ENCODE assay signal across 1 cellular context in genomic region chr12:6925543-6926279, GRCh38.
TF ChIP-seq lines count a peak whose summit lies in the region.

No MANE protein-coding gene starts in this region.

TF ChIP-seq in WTC11, 78 proteins besides CTCF, POLR2A, EP300 and RAD21 (continued from another document):
- TF ChIP-seq, protein P1, sequence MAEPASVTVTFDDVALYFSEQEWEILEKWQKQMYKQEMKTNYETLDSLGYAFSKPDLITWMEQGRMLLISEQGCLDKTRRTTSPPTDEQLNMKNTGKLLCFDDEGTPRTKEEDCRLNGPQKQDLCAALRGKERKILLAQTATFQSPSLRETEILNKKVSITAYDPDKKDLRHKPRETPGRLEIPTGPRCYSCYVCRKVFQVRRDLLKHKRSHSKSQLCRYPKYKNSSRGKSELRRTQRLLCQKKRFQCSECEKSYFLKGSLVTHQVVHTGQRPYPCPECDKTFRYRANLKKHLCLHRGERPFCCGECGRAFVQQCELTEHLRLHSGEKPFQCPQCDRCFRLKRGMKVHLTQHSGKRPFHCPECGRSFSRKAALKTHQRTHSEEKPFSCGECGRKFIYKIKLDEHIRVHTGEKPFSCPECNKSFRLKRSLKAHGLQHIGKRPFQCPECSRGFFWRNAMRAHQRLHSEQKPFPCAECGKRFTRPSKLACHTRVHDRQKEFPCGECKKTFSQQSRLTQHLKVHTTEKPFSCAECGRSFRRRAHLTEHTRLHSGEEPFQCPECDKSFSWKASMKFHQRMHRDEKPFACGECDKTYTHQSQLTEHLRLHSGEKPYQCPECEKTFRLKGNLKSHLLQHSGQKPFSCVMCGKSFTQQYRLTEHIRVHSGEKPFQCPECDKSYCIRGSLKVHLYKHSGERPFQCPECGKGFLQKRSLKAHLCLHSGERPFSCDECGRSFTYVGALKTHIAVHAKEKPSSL (CRISPR knock-in tag; conservative IDR thresholded peaks at IDR 0.05): no peak
- TF ChIP-seq, protein P2, sequence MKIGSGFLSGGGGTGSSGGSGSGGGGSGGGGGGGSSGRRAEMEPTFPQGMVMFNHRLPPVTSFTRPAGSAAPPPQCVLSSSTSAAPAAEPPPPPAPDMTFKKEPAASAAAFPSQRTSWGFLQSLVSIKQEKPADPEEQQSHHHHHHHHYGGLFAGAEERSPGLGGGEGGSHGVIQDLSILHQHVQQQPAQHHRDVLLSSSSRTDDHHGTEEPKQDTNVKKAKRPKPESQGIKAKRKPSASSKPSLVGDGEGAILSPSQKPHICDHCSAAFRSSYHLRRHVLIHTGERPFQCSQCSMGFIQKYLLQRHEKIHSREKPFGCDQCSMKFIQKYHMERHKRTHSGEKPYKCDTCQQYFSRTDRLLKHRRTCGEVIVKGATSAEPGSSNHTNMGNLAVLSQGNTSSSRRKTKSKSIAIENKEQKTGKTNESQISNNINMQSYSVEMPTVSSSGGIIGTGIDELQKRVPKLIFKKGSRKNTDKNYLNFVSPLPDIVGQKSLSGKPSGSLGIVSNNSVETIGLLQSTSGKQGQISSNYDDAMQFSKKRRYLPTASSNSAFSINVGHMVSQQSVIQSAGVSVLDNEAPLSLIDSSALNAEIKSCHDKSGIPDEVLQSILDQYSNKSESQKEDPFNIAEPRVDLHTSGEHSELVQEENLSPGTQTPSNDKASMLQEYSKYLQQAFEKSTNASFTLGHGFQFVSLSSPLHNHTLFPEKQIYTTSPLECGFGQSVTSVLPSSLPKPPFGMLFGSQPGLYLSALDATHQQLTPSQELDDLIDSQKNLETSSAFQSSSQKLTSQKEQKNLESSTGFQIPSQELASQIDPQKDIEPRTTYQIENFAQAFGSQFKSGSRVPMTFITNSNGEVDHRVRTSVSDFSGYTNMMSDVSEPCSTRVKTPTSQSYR (CRISPR knock-in tag; IDR thresholded peaks at IDR 0.05): peak; percentile 28; the same call in 1 of the 2 replicates
- TF ChIP-seq ATF1 (CRISPR knock-in tag; IDR thresholded peaks at IDR 0.05) (no peak), GRHL2 (CRISPR knock-in tag; IDR thresholded peaks at IDR 0.05; ENCODE audit: insufficient replicate concordance, severe bottlenecking) (no peak), ZNF423 (CRISPR knock-in tag; IDR thresholded peaks at IDR 0.05) (no peak), E2F5 (CRISPR knock-in tag; IDR thresholded peaks at IDR 0.05) (no peak), PRRX2 (CRISPR knock-in tag; IDR thresholded peaks at IDR 0.05) (no peak), CREB1 (CRISPR knock-in tag; IDR thresholded peaks at IDR 0.05) (no peak), RORB (CRISPR knock-in tag; IDR thresholded peaks at IDR 0.05) (no peak), ZBTB21 (CRISPR knock-in tag; IDR thresholded peaks at IDR 0.05; ENCODE audit: borderline replicate concordance) (no peak), USF1 (CRISPR knock-in tag; IDR thresholded peaks at IDR 0.05) (no peak), NFE2L1 (CRISPR knock-in tag; IDR thresholded peaks at IDR 0.05) (peak; percentile 61), MAX (CRISPR knock-in tag; IDR thresholded peaks at IDR 0.05) (no peak), GTF2I (CRISPR knock-in tag; conservative IDR thresholded peaks at IDR 0.05) (no peak)
- TF ChIP-seq, protein P3, sequence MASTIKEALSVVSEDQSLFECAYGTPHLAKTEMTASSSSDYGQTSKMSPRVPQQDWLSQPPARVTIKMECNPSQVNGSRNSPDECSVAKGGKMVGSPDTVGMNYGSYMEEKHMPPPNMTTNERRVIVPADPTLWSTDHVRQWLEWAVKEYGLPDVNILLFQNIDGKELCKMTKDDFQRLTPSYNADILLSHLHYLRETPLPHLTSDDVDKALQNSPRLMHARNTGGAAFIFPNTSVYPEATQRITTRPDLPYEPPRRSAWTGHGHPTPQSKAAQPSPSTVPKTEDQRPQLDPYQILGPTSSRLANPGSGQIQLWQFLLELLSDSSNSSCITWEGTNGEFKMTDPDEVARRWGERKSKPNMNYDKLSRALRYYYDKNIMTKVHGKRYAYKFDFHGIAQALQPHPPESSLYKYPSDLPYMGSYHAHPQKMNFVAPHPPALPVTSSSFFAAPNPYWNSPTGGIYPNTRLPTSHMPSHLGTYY (CRISPR knock-in tag; IDR thresholded peaks at IDR 0.05): 0 out of 2 replicates have a peak, but pooled peaks have one; percentile 22
- TF ChIP-seq, protein P4, sequence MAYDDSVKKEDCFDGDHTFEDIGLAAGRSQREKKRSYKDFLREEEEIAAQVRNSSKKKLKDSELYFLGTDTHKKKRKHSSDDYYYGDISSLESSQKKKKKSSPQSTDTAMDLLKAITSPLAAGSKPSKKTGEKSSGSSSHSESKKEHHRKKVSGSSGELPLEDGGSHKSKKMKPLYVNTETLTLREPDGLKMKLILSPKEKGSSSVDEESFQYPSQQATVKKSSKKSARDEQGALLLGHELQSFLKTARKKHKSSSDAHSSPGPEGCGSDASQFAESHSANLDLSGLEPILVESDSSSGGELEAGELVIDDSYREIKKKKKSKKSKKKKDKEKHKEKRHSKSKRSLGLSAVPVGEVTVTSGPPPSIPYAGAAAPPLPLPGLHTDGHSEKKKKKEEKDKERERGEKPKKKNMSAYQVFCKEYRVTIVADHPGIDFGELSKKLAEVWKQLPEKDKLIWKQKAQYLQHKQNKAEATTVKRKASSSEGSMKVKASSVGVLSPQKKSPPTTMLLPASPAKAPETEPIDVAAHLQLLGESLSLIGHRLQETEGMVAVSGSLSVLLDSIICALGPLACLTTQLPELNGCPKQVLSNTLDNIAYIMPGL (CRISPR knock-in tag; IDR thresholded peaks at IDR 0.05): no peak
